Comparison of ENCODE assay signal across 26 cellular contexts in genomic region chr14:22610931-22611330, GRCh38. TPM values are rescaled to one million over a fixed set of nuclear protein-coding genes. Genes with fewer than 3 reads are reported as not detected.
DNase-seq lines count a peak whose midpoint lies in the region; ATAC-seq and TF ChIP-seq lines count a peak whose summit lies in the region.
"Had no signal": no experiment of that assay in that cellular context is flagged by ENCODE, and none has a peak within 500 bp of the region (broad histone marks: within the 10 kb centered on the region; RNA-seq: fewer than 3 reads in every experiment).

No MANE protein-coding gene starts in this region.

- no peak overlapping the region for H3K27ac ChIP-seq in breast epithelium
- H3K27ac ChIP-seq in RWPE1, result peak overlapping the region; percentile 11; the same call in 1 of the 2 replicates
- H3K27ac ChIP-seq in left lung, result no peak overlapping the region
- no peak overlapping the region for H3K27ac ChIP-seq in CD8-positive, alpha-beta memory T cell (ENCODE audit: low read depth, low read length)
- H3K27ac ChIP-seq: KMS-11, SK-N-MC had no signal

- TF ChIP-seq POLR2A in breast epithelium (IDR thresholded peaks at IDR 0.05), result no peak

- intact Hi-C loops in MCF 10A (cut with micrococcal nuclease) (no loop called here), breast epithelium (cut with DNase I; ENCODE audit: low total_unique reads) (no loop called here), left lung (cut with DNase I) (no loop called here)

- TF ChIP-seq CTCF in MCF 10A (IDR thresholded peaks at IDR 0.05; ENCODE audit: unreplicated experiment), result no peak
- no peak for TF ChIP-seq CTCF in breast epithelium (IDR thresholded peaks at IDR 0.05)
- TF ChIP-seq CTCF in RWPE1 (conservative IDR thresholded peaks at IDR 0.05; ENCODE audit: low read depth), result no peak
- no peak for TF ChIP-seq CTCF in left lung (IDR thresholded peaks at IDR 0.05)
- no peak for TF ChIP-seq CTCF in type B pancreatic cell (conservative IDR thresholded peaks at IDR 0.05)

- H3K27ac Mint-ChIP-seq in MCF 10A (ENCODE audit: low read depth, unreplicated experiment) (no peak overlapping the region), type B pancreatic cell (peak overlapping the region; percentile 39)
- no peak overlapping the region for H3K27ac Mint-ChIP-seq in CD8-positive, alpha-beta memory T cell
- H3K27ac Mint-ChIP-seq: CD4-positive, CD25-positive, alpha-beta regulatory T cell had no signal

- H3K36me3 Mint-ChIP-seq in MCF 10A (ENCODE audit: insufficient read depth, unreplicated experiment) (peaks cover 44% of the 10 kb centered on the region), type B pancreatic cell (peaks cover 32% of the 10 kb centered on the region)
- H3K36me3 Mint-ChIP-seq in CD8-positive, alpha-beta memory T cell, result peaks cover 14 to 62% (median 26%) of the 10 kb centered on the region in 3 donors

- H3K27me3 ChIP-seq in breast epithelium (no peaks in the 10 kb centered on the region), left lung (no peaks in the 10 kb centered on the region)
- H3K27me3 ChIP-seq in CD8-positive, alpha-beta memory T cell (ENCODE audit: insufficient read depth, low read length, poor library complexity, severe bottlenecking), result no peaks in the 10 kb centered on the region
- H3K27me3 ChIP-seq: BE2C had no signal

- no peaks in the 10 kb centered on the region for H3K4me1 ChIP-seq in breast epithelium
- H3K4me1 ChIP-seq in left lung, result peaks cover 7 to 8% of the 10 kb centered on the region in 2 donors
- H3K4me1 ChIP-seq in CD8-positive, alpha-beta memory T cell (ENCODE audit: insufficient read depth, low read length), result no peaks in the 10 kb centered on the region

- H3K9me3 ChIP-seq in breast epithelium (no peaks in the 10 kb centered on the region), left lung (peaks cover 0 to 3% of the 10 kb centered on the region in 2 donors)
- H3K9me3 ChIP-seq in CD8-positive, alpha-beta memory T cell (ENCODE audit: low read length), result no peaks in the 10 kb centered on the region
- H3K9me3 ChIP-seq: BE2C had no signal

- BruUV-seq in MCF 10A (replicated peaks; lab: Mats Ljungman, UMichigan), result no TSS peak

- ATAC-seq in left lung (peak; percentile 49), HG03520 (IDR thresholded peaks at IDR 0.05; ENCODE audit: unreplicated experiment) (no peak)
- ATAC-seq: GM12878 had no signal

- no peak overlapping the region for H3K4me3 ChIP-seq in breast epithelium
- H3K4me3 ChIP-seq in left lung, result no peak overlapping the region
- no peak overlapping the region for H3K4me3 ChIP-seq in CD8-positive, alpha-beta memory T cell (ENCODE audit: low read length)
- H3K4me3 ChIP-seq: GM12878, SK-N-MC had no signal

- POLR2A ChIA-PET in MCF 10A (lab: Yijun Ruan, JAX), result interaction anchor here (0.6 to 0.9 kb wide), 2 partner anchors 12 kb away, joined by 3 read pairs; no protein-coding TSS in a partner anchor
- POLR2A ChIA-PET in RWPE1 (lab: Yijun Ruan, JAX; ENCODE audit: low non-redundant PET), result no interaction called here
- POLR2A ChIA-PET in CD8-positive, alpha-beta memory T cell (lab: Charles Lee), result no interaction called here

- peaks cover 20% of the 10 kb centered on the region for H3K4me1 Mint-ChIP-seq in MCF 10A (ENCODE audit: insufficient read depth, unreplicated experiment)
- peaks cover 15% of the 10 kb centered on the region for H3K4me1 Mint-ChIP-seq in type B pancreatic cell (ENCODE audit: unreplicated experiment)
- no peaks in the 10 kb centered on the region for H3K4me1 Mint-ChIP-seq in CD8-positive, alpha-beta memory T cell

- H3K4me3 Mint-ChIP-seq in MCF 10A (ENCODE audit: unreplicated experiment) (no peak overlapping the region), type B pancreatic cell (no peak overlapping the region)
- no peak overlapping the region for H3K4me3 Mint-ChIP-seq in CD8-positive, alpha-beta memory T cell
- H3K4me3 Mint-ChIP-seq: CD4-positive, CD25-positive, alpha-beta regulatory T cell had no signal

- DNase-seq in MCF 10A (ENCODE audit: unreplicated experiment), result peak; percentile 57
- DNase-seq in breast epithelium (ENCODE audit: low spot score in 2 of 2), result no peak
- no peak for DNase-seq in RWPE1 (ENCODE audit: low spot score)
- DNase-seq in left lung, result no peak
- DNase-seq in type B pancreatic cell (ENCODE audit: extremely low spot score, unreplicated experiment), result no peak
- no peak for DNase-seq in CD8-positive, alpha-beta memory T cell
- no peak for DNase-seq in NCI-H526 treated with DMSO at 0.1 percent for 48 hours (lab: John Stamatoyannopoulos, UW)
- DNase-seq: 8988T; BE2C; Calu3; CD4-positive, CD25-positive, alpha-beta regulatory T cell; DMS53; EL; H7; NCI-H1048; NCI-H1436 treated with DMSO at 0.1 percent for 48 hours; NCI-H2029 treated with DMSO at 0.1 percent for 48 hours; NCI-H2171; NCI-H446; NK-92 treated with Interleukin-12 subunit alpha and Interleukin-12 subunit beta, amount 100 ng/mL, for 24 hours; SHP77 had no signal

- H3K9me3 Mint-ChIP-seq in MCF 10A (ENCODE audit: unreplicated experiment), result no peaks in the 10 kb centered on the region
- no peaks in the 10 kb centered on the region for H3K9me3 Mint-ChIP-seq in type B pancreatic cell
- no peaks in the 10 kb centered on the region for H3K9me3 Mint-ChIP-seq in CD8-positive, alpha-beta memory T cell

- CTCF ChIA-PET in MCF 10A (lab: Yijun Ruan, JAX), result interaction anchor here (0.7 to 3.2 kb wide), 3 partner anchors 11 to 1703 kb away, joined by 3 to 26 read pairs (median 3); partner anchors contain the start of gene ABHD4
- CTCF ChIA-PET in RWPE1 (lab: Yijun Ruan, JAX), result interaction anchor here (1.2 kb wide), 1 partner anchor 43 kb away, joined by 3 read pairs; no protein-coding TSS in a partner anchor
- CTCF ChIA-PET in CD8-positive, alpha-beta memory T cell (lab: Charles Lee), result no interaction called here

- H3K27me3 Mint-ChIP-seq in MCF 10A (ENCODE audit: insufficient read depth, unreplicated experiment), result no peaks in the 10 kb centered on the region
- H3K27me3 Mint-ChIP-seq in type B pancreatic cell, result no peaks in the 10 kb centered on the region
- H3K27me3 Mint-ChIP-seq in CD8-positive, alpha-beta memory T cell, result no peaks in the 10 kb centered on the region
- H3K27me3 Mint-ChIP-seq: CD4-positive, CD25-positive, alpha-beta regulatory T cell had no signal

- peaks cover 7% of the 10 kb centered on the region for H3K36me3 ChIP-seq in breast epithelium
- H3K36me3 ChIP-seq in left lung, result peaks cover 3 to 64% of the 10 kb centered on the region in 2 donors
- H3K36me3 ChIP-seq in CD8-positive, alpha-beta memory T cell (ENCODE audit: insufficient read depth, low read length), result peaks cover 11% of the 10 kb centered on the region
- H3K36me3 ChIP-seq: BE2C had no signal

RNA-seq across cellular contexts. Expression of gene ABHD4, which starts 12.8 kb away (rescaled TPM):
- total RNA-seq in MCF 10A (2022) (10.3 and 16.7 TPM in 2 replicates), breast epithelium (10 to 100 TPM; 22.1 to 41.6 (median 25.2) TPM), left lung (10 to 100 TPM; 33.6 to 51.0 TPM), type B pancreatic cell (ENCODE audit: low replicate concordance) (34.1 and 71.0 TPM in 2 replicates)
- total RNA-seq in CD8-positive, alpha-beta memory T cell, result 10 to 100 TPM in 1 of 2 experiments, 1 to 10 TPM in 1; 8.4 to 11.4 TPM
- 13.7 TPM for polyA plus RNA-seq in CD8-positive, alpha-beta memory T cell

RNA-seq across cellular contexts. Expression of gene DAD1, which starts 21.9 kb away (rescaled TPM):
- 166 and 210 TPM in 2 replicates for total RNA-seq in MCF 10A (2022)
- total RNA-seq in breast epithelium, result 100 to 1,000 TPM; 192 to 238 (median 202) TPM
- total RNA-seq in left lung, result 100 to 1,000 TPM; 220 to 251 TPM
- total RNA-seq in type B pancreatic cell (ENCODE audit: low replicate concordance), result 191 and 228 TPM in 2 replicates
- total RNA-seq in CD8-positive, alpha-beta memory T cell, result 100 to 1,000 TPM; 329 to 353 TPM
- polyA plus RNA-seq in CD8-positive, alpha-beta memory T cell, result 622 TPM

RNA-seq across cellular contexts. Expression of gene OR6J1, which starts 33.2 kb away (rescaled TPM):
- total RNA-seq in MCF 10A (2022), result not detected in 2 replicates
- not detected for total RNA-seq in breast epithelium
- not detected for total RNA-seq in left lung
- total RNA-seq in type B pancreatic cell (ENCODE audit: low replicate concordance), result not detected in 2 replicates
- not detected for total RNA-seq in CD8-positive, alpha-beta memory T cell
- polyA plus RNA-seq in CD8-positive, alpha-beta memory T cell, result not detected
- total RNA-seq: Calu3; CD4-positive, CD25-positive, alpha-beta regulatory T cell; GM12878; H7; OCI-LY7 had no signal
- polyA plus RNA-seq: CD4-positive, CD25-positive, alpha-beta regulatory T cell; GM12878 had no signal
